Comparison of ENCODE assay signal across 9 cellular contexts in the genomic region with DNA sequence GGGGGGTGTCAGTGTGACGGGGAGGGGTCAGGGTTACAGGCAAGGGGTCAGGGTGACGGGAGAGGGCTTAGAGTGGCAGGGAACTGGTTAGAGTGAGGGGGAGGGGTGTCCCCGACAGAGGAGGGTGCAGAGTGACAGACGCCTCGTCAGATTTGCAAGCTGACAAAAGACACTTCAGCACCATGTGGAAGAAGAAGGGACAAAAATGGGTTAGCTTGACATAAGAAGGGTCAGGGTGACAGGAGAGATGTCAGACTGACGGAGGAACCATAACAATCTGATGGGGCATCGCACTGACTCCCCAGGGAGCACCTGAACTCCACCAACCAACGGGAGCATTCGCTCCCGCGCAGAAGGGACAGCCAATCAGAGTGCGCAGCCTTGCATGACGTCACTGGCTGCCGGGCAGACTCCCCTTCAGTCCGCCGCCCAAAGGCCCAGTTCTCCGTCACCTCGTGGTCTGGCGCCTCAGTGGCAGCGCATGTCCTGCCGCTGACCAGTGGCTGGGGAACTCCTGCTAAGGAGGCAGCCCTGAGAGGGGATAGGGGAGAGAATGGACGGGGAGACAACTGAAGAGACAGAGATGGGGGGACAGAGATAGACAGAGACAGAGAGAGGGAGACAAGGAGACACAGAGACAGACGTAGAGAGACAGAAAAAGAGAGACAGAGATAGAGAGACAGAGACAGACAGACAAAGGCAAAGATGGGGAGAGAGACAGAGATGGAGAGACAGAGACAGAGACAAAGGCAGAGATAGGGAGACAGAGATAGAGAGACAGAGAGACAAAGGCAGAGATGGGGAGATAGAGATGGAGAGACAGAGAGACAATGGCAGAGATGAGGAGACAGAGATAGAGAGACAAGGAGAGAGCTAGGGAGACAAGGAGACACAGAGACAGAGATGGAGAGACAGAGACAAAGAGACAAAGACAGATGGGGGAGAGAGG. TPM values are rescaled to one million over a fixed set of nuclear protein-coding genes. Genes with fewer than 3 reads are reported as not detected.
A peak's percentile ranks its signal among the peaks of the same experiment; 100 is the strongest.
DNase-seq lines count a peak whose midpoint lies in the region; ATAC-seq, FAIRE-seq and TF ChIP-seq lines count a peak whose summit lies in the region.
"Had no signal": no experiment of that assay in that cellular context is flagged by ENCODE, and none has a peak within 500 bp of the region (broad histone marks: within the 10 kb centered on the region; RNA-seq: fewer than 3 reads in every experiment).

No MANE protein-coding gene starts in this region.

- H2BK120ac ChIP-seq in H1 (replicated peaks; ENCODE audit: low read depth, low read length), result no peak overlapping the region

- DNase-seq in ELR (ENCODE audit: low read depth), result peak; percentile 82
- peak; percentile 81 for DNase-seq in NCI-H82 (lab: John Stamatoyannopoulos, UW)
- peak; percentile 49 to 55 for DNase-seq in activated CD8-positive, alpha-beta memory T cell treated with anti-CD3 and anti-CD28 coated beads for 1 hour (ENCODE audit: extremely low read depth in 1 of 2, low read depth in 1 of 2)
- DNase-seq in H1 (ENCODE audit: low read depth in 1 of 2, low spot score in 2 of 2), result peak in 1 of 2 experiments; percentile 96
- DNase-seq in middle frontal gyrus (ENCODE audit: extremely low spot score, low spot score), result peak; percentile 81
- peak; percentile 93 for DNase-seq in stimulated activated CD8-positive, alpha-beta memory T cell treated with anti-CD3 and anti-CD28 coated beads, Interleukin-4, amount 100 ng/mL, for 48 hours

- TF ChIP-seq CTCF in H1 (IDR thresholded peaks at IDR 0.05; ENCODE audit: control extremely low read depth in 1 of 3, insufficient read depth in 1 of 3, low read depth in 1 of 3, low read length in 3 of 3), result no peak

- POLR2A ChIA-PET in H1 (lab: Charles Lee; ENCODE audit: partially characterized antibody), result interaction anchor here (2.0 kb wide), 1 partner anchor 10 kb away, joined by 4 read pairs; no protein-coding TSS in a partner anchor

- H4K5ac ChIP-seq in H1 (ENCODE audit: insufficient read length, low read depth, low read length), result no peak overlapping the region

- H3K4me3 ChIP-seq in H1 (ENCODE audit: extremely low read depth in 1 of 4, insufficient read depth in 2 of 4, low read depth in 3 of 4, low read length in 4 of 4), result no peak overlapping the region

- H3K18ac ChIP-seq in H1 (ENCODE audit: extremely low read depth, low read length), result no peak overlapping the region; the same call in 1 of the 2 replicates

- no peaks in the 10 kb centered on the region for H3K36me3 ChIP-seq in H1 (ENCODE audit: control insufficient read depth in 2 of 4, insufficient read depth in 4 of 4, low read length in 3 of 4)

- no peak overlapping the region for H3K14ac ChIP-seq in H1 (ENCODE audit: insufficient read length)

- H3K4me1 ChIP-seq in H1 (replicated peaks in 1 of 4; ENCODE audit: control insufficient read depth in 3 of 4, insufficient read depth in 4 of 4, low read length in 3 of 4), result peaks cover 0 to 10% (median 5%) of the 10 kb centered on the region in 4 experiments; a peak in 4 of 7 replicates

- peak overlapping the region; percentile 39; the same call in 1 of the 2 replicates for H2BK12ac ChIP-seq in H1 (ENCODE audit: low read depth, low read length)

- H3K4me2 ChIP-seq in H1 (ENCODE audit: insufficient read depth in 1 of 2, low read depth in 2 of 2, low read length in 2 of 2), result no peak overlapping the region

- no peak for TF ChIP-seq EP300 in H1 (IDR thresholded peaks at IDR 0.05; ENCODE audit: borderline replicate concordance in 1 of 2, low read depth in 2 of 2, low read length in 2 of 2)

- no peak overlapping the region for H3K27ac ChIP-seq in H1 (ENCODE audit: low read depth, low read length)

- no peak overlapping the region for H2BK15ac ChIP-seq in H1 (ENCODE audit: low read length)

- H4K20me1 ChIP-seq in H1 (replicated peaks in 1 of 2; ENCODE audit: control insufficient read depth in 1 of 2, insufficient read depth in 2 of 2, low read length in 2 of 2), result no peaks in the 10 kb centered on the region

- H2AFZ ChIP-seq in H1 (ENCODE audit: low read length), result no peak overlapping the region

- H3K79me2 ChIP-seq in H1 (ENCODE audit: control insufficient read depth in 1 of 2, insufficient read depth in 2 of 2, low read length in 2 of 2), result no peaks in the 10 kb centered on the region

- FAIRE-seq in H1 (lab: Jason Lieb, UNC), result peak; percentile 88
- FAIRE-seq: TTC549 had no signal

- no peak overlapping the region for H2BK20ac ChIP-seq in H1 (ENCODE audit: low read length)

- no peak overlapping the region for H3K4ac ChIP-seq in H1 (replicated peaks; ENCODE audit: insufficient read length, low read depth, low read length)

- no peak overlapping the region for H2BK5ac ChIP-seq in H1 (ENCODE audit: low read depth, low read length)

- no peak for TF ChIP-seq RAD21 in H1 (IDR thresholded peaks at IDR 0.05 in 1 of 2, conservative IDR thresholded peaks at IDR 0.05 in 1 of 2; ENCODE audit: low read depth in 2 of 2, low read length in 2 of 2)

- no peak overlapping the region for H4K8ac ChIP-seq in H1 (ENCODE audit: extremely low read depth, insufficient read depth, low read length)

- WGBS in H1 (ENCODE audit: extremely low coverage in 1 of 2, insufficient coverage in 1 of 2, insufficient read length in 1 of 2, insufficient replicate concordance in 2 of 2, low coverage in 1 of 2, low lambda C conversion rate in 2 of 2, missing lambda C conversion rate in 1 of 2), 2 experiments, result 29% methylated on average over 21 of the region's 23 CpGs; no CpG with 5 or more reads in 1 of the 2 experiments

- H3K79me1 ChIP-seq in H1 (ENCODE audit: low read depth, low read length), result no peaks in the 10 kb centered on the region

- ATAC-seq in HG02610 (IDR thresholded peaks at IDR 0.05; ENCODE audit: unreplicated experiment) (peak; percentile 77), GM21825 (IDR thresholded peaks at IDR 0.05; ENCODE audit: unreplicated experiment) (no peak)

- H2AK5ac ChIP-seq in H1 (ENCODE audit: low read depth, low read length), result peak overlapping the region; percentile 32; the same call in 1 of the 2 replicates

- H3K56ac ChIP-seq in H1 (replicated peaks; ENCODE audit: insufficient read length, low read depth, low read length), result no peak overlapping the region

- H3K9ac ChIP-seq in H1 (replicated peaks in 1 of 4; ENCODE audit: extremely low read depth in 1 of 4, low read depth in 3 of 4, low read length in 3 of 4), result no peak overlapping the region

- no peak for TF ChIP-seq POLR2A in H1 (IDR thresholded peaks at IDR 0.05; ENCODE audit: control extremely low read depth in 1 of 2, low read depth in 2 of 2, low read length in 2 of 2)

- H3K9me3 ChIP-seq in H1 (ENCODE audit: insufficient read depth in 2 of 2, low read depth in 1 of 2, low read length in 1 of 2), result no peaks in the 10 kb centered on the region

- H3K23me2 ChIP-seq in H1 (ENCODE audit: low read depth, low read length), result peaks cover 3% of the 10 kb centered on the region

- H3K23ac ChIP-seq in H1 (ENCODE audit: insufficient read length), result no peak overlapping the region

- H3K27me3 ChIP-seq in H1 (replicated peaks in 1 of 4; ENCODE audit: control insufficient read depth in 3 of 4, extremely low read depth in 1 of 4, insufficient read depth in 3 of 4, low read length in 3 of 4), result peaks cover 1 to 36% (median 29%) of the 10 kb centered on the region in 4 experiments

- no peak overlapping the region for H4K91ac ChIP-seq in H1 (replicated peaks; ENCODE audit: insufficient read length, low read length)

- CTCF ChIA-PET in H1 (lab: Charles Lee; ENCODE audit: partially characterized antibody), result interaction anchor here (0.6 kb wide), 2 partner anchors 10 to 71 kb away, joined by 4 read pairs; no protein-coding TSS in a partner anchor

RNA-seq across cellular contexts. Expression of a gene that starts 30.2 kb away (rescaled TPM):
- 11.7 and 14.2 TPM in 2 replicates for total RNA-seq in H1 (2021; fragmentation: NEBNext Ultra II Directional; extraction: Animal tissue kit (Norgen Biotek cat#: 25700))
- polyA plus RNA-seq in H1 (2011; rRNA removed), result 13.0 and 22.0 TPM in 2 replicates
- 12.6 TPM for polyA plus RNA-seq in H1 (2011; cell fraction: cytosol; rRNA removed)
- polyA plus RNA-seq in H1 (2011; cell fraction: nucleus; rRNA removed), result 15.7 TPM
- polyA plus RNA-seq in H1 (2012, experiment 1 of 2), result 2.5 to 17.3 TPM (median 15.4 TPM) in 4 replicates
- 7.0 TPM for polyA plus RNA-seq in H1 (2012, experiment 2 of 2)
- polyA plus RNA-seq in H1 (2013, experiment 1 of 2), result 20.4 TPM
- polyA plus RNA-seq in H1 (2013, experiment 2 of 2), result 20.0 TPM
- not detected in 2 replicates for polyA minus RNA-seq in H1 (2011; rRNA and poly(A)+ RNA removed)
- polyA minus RNA-seq in H1 (2011; cell fraction: cytosol; rRNA and poly(A)+ RNA removed), result not detected
- polyA minus RNA-seq in H1 (2011; cell fraction: nucleus; rRNA and poly(A)+ RNA removed), result 7.5 TPM

RNA-seq across cellular contexts. Expression of a gene that starts 39.8 kb away (rescaled TPM):
- 13.9 and 17.3 TPM in 2 replicates for total RNA-seq in H1 (2021; fragmentation: NEBNext Ultra II Directional; extraction: Animal tissue kit (Norgen Biotek cat#: 25700))
- polyA plus RNA-seq in H1 (2011; rRNA removed), result 6.7 and 12.7 TPM in 2 replicates
- 6.2 TPM for polyA plus RNA-seq in H1 (2011; cell fraction: cytosol; rRNA removed)
- polyA plus RNA-seq in H1 (2011; cell fraction: nucleus; rRNA removed), result 13.0 TPM
- polyA plus RNA-seq in H1 (2012, experiment 1 of 2), result 11.9 to 13.7 TPM (median 12.9 TPM) in 4 replicates
- 12.1 TPM for polyA plus RNA-seq in H1 (2012, experiment 2 of 2)
- polyA plus RNA-seq in H1 (2013, experiment 1 of 2), result 11.8 TPM
- 12.4 TPM for polyA plus RNA-seq in H1 (2013, experiment 2 of 2)
- polyA minus RNA-seq in H1 (2011; rRNA and poly(A)+ RNA removed), result 3.1 and 5.1 TPM in 2 replicates
- 4.0 TPM for polyA minus RNA-seq in H1 (2011; cell fraction: cytosol; rRNA and poly(A)+ RNA removed)
- 4.0 TPM for polyA minus RNA-seq in H1 (2011; cell fraction: nucleus; rRNA and poly(A)+ RNA removed)

RNA-seq across cellular contexts. Expression of a gene that starts 40.2 kb away (rescaled TPM):
- total RNA-seq in H1 (2021; fragmentation: NEBNext Ultra II Directional; extraction: Animal tissue kit (Norgen Biotek cat#: 25700)), result 3.7 and 3.9 TPM in 2 replicates
- polyA plus RNA-seq in H1 (2011; rRNA removed), result 1.1 and 1.2 TPM in 2 replicates
- 0.88 TPM for polyA plus RNA-seq in H1 (2011; cell fraction: cytosol; rRNA removed)
- 7.0 TPM for polyA plus RNA-seq in H1 (2011; cell fraction: nucleus; rRNA removed)
- polyA plus RNA-seq in H1 (2012, experiment 1 of 2), result 2.6 to 5.1 TPM (median 3.8 TPM) in 4 replicates
- polyA plus RNA-seq in H1 (2012, experiment 2 of 2), result 1.4 TPM
- 1.8 TPM for polyA plus RNA-seq in H1 (2013, experiment 1 of 2)
- 1.1 TPM for polyA plus RNA-seq in H1 (2013, experiment 2 of 2)
- 0.54 and 0.98 TPM in 2 replicates for polyA minus RNA-seq in H1 (2011; rRNA and poly(A)+ RNA removed)
- 3.0 TPM for polyA minus RNA-seq in H1 (2011; cell fraction: cytosol; rRNA and poly(A)+ RNA removed)
- 6.6 TPM for polyA minus RNA-seq in H1 (2011; cell fraction: nucleus; rRNA and poly(A)+ RNA removed)

RNA-seq across cellular contexts. Expression of a gene that starts 43.7 kb away (rescaled TPM):
- total RNA-seq in H1 (2021; fragmentation: NEBNext Ultra II Directional; extraction: Animal tissue kit (Norgen Biotek cat#: 25700)), result 4.3 and 5.2 TPM in 2 replicates
- polyA plus RNA-seq in H1 (2011; rRNA removed), result 17.4 and 22.5 TPM in 2 replicates
- 10.3 TPM for polyA plus RNA-seq in H1 (2011; cell fraction: cytosol; rRNA removed)
- 10.3 TPM for polyA plus RNA-seq in H1 (2011; cell fraction: nucleus; rRNA removed)
- 2.7 to 6.2 TPM (median 5.4 TPM) in 4 replicates for polyA plus RNA-seq in H1 (2012, experiment 1 of 2)
- 3.1 TPM for polyA plus RNA-seq in H1 (2012, experiment 2 of 2)
- 7.1 TPM for polyA plus RNA-seq in H1 (2013, experiment 1 of 2)
- polyA plus RNA-seq in H1 (2013, experiment 2 of 2), result 6.2 TPM
- 0.16 TPM in 1 of 2 replicates, not detected in the other for polyA minus RNA-seq in H1 (2011; rRNA and poly(A)+ RNA removed)
- 1.8 TPM for polyA minus RNA-seq in H1 (2011; cell fraction: cytosol; rRNA and poly(A)+ RNA removed)
- polyA minus RNA-seq in H1 (2011; cell fraction: nucleus; rRNA and poly(A)+ RNA removed), result 6.7 TPM
